ENCODE assay signal across 10 cellular contexts in genomic region chr2:5696351-5696740, GRCh38. TPM values are rescaled to one million over a fixed set of nuclear protein-coding genes. Genes with fewer than 3 reads are reported as not detected.
A peak's percentile ranks its signal among the peaks of the same experiment; 100 is the strongest.
DNase-seq lines count a peak whose midpoint lies in the region; ATAC-seq and TF ChIP-seq lines count a peak whose summit lies in the region.
"Had no signal": no experiment of that assay in that cellular context is flagged by ENCODE, and none has a peak within 500 bp of the region (broad histone marks: within the 10 kb centered on the region; RNA-seq: fewer than 3 reads in every experiment).

No MANE protein-coding gene starts in this region.

- H3K4me1 ChIP-seq in rectal smooth muscle tissue (ENCODE audit: control insufficient read depth, insufficient read depth, low read length), result no peaks in the 10 kb centered on the region

- no peaks in the 10 kb centered on the region for H3K36me3 ChIP-seq in rectal smooth muscle tissue (ENCODE audit: control insufficient read depth, insufficient read depth, low read length)

- peak overlapping the region; percentile 52 to 64 for H3K4me3 ChIP-seq in foreskin fibroblast (ENCODE audit: low read depth in 1 of 2, low read length in 2 of 2)
- peak overlapping the region; percentile 58 for H3K4me3 ChIP-seq in rectal smooth muscle tissue (ENCODE audit: low read length)

- H3K4me3 Mint-ChIP-seq in activated CD8-positive, alpha-beta memory T cell treated with anti-CD3 and anti-CD28 coated beads, Interleukin-2, amount 10 ng/mL, durations not matched to agents 7 days and 5 days, result no peak overlapping the region

- CTCF ChIA-PET in activated CD8-positive, alpha-beta memory T cell treated with anti-CD3 and anti-CD28 coated beads, Interleukin-2, amount 10 ng/mL, durations not matched to agents 7 days and 5 days (lab: Charles Lee), result no interaction called here

- H3K27me3 ChIP-seq in rectal smooth muscle tissue (ENCODE audit: control insufficient read depth, insufficient read depth, low read length), result peaks cover 12% of the 10 kb centered on the region

- peak overlapping the region; percentile 79 for H3K27ac ChIP-seq in rectal smooth muscle tissue (ENCODE audit: low read depth, low read length)

- no peak for ATAC-seq in activated CD8-positive, alpha-beta memory T cell treated with anti-CD3 and anti-CD28 coated beads, Interleukin-2, amount 10 ng/mL, durations not matched to agents 7 days and 5 days
- ATAC-seq in GM21737 (IDR thresholded peaks at IDR 0.05; ENCODE audit: unreplicated experiment) (no peak), HG03439 (IDR thresholded peaks at IDR 0.05; ENCODE audit: unreplicated experiment) (no peak), HG02571 (IDR thresholded peaks at IDR 0.05; ENCODE audit: unreplicated experiment) (no peak)

- H3K4me1 Mint-ChIP-seq in activated CD8-positive, alpha-beta memory T cell treated with anti-CD3 and anti-CD28 coated beads, Interleukin-2, amount 10 ng/mL, durations not matched to agents 7 days and 5 days, result peaks cover 8% of the 10 kb centered on the region

- H3K27ac Mint-ChIP-seq in activated CD8-positive, alpha-beta memory T cell treated with anti-CD3 and anti-CD28 coated beads, Interleukin-2, amount 10 ng/mL, durations not matched to agents 7 days and 5 days, result no peak overlapping the region

- H3K36me3 Mint-ChIP-seq in activated CD8-positive, alpha-beta memory T cell treated with anti-CD3 and anti-CD28 coated beads, Interleukin-2, amount 10 ng/mL, durations not matched to agents 7 days and 5 days, result peaks cover 11% of the 10 kb centered on the region

- DNase-seq in GM03348 (ENCODE audit: low spot score), result peak; percentile 11
- DNase-seq in NCI-H146 treated with DMSO at 0.1 percent for 48 hours (lab: John Stamatoyannopoulos, UW; ENCODE audit: unreplicated experiment), result peak; percentile 33
- DNase-seq in foreskin fibroblast, result peak in 1 of 2 donors; percentile 41
- DNase-seq in activated CD8-positive, alpha-beta memory T cell treated with anti-CD3 and anti-CD28 coated beads, Interleukin-2, amount 10 ng/mL, durations not matched to agents 7 days and 5 days, result no peak
- DNase-seq: activated gamma-delta T cell, NCI-H1436 had no signal

- H3K27me3 Mint-ChIP-seq in activated CD8-positive, alpha-beta memory T cell treated with anti-CD3 and anti-CD28 coated beads, Interleukin-2, amount 10 ng/mL, durations not matched to agents 7 days and 5 days, result peaks cover 55% of the 10 kb centered on the region

- H3K9ac ChIP-seq in rectal smooth muscle tissue (ENCODE audit: low read length), result no peak overlapping the region

- no peak for TF ChIP-seq CTCF in foreskin fibroblast (IDR thresholded peaks at IDR 0.05; ENCODE audit: low read depth, low read length)

- H3K9me3 Mint-ChIP-seq in activated CD8-positive, alpha-beta memory T cell treated with anti-CD3 and anti-CD28 coated beads, Interleukin-2, amount 10 ng/mL, durations not matched to agents 7 days and 5 days (ENCODE audit: low read depth), result no peaks in the 10 kb centered on the region

RNA-seq across cellular contexts. Expression of gene SOX11, which starts 4.2 kb away (rescaled TPM):
- not detected for total RNA-seq in activated CD8-positive, alpha-beta memory T cell treated with anti-CD3 and anti-CD28 coated beads, Interleukin-2, amount 10 ng/mL, durations not matched to agents 7 days and 5 days
